12 cellular contexts compared by ENCODE assay signal in genomic region chr15:67096536-67097294, GRCh38. TPM values are rescaled to one million over a fixed set of nuclear protein-coding genes. Genes with fewer than 3 reads are reported as not detected.
DNase-seq lines count a peak whose midpoint lies in the region; ATAC-seq and TF ChIP-seq lines count a peak whose summit lies in the region.
"Had no signal": no experiment of that assay in that cellular context is flagged by ENCODE, and none has a peak within 500 bp of the region (broad histone marks: within the 10 kb centered on the region; RNA-seq: fewer than 3 reads in every experiment).

No MANE protein-coding gene starts in this region.

- peak overlapping the region; percentile 24 for H3K4me3 Mint-ChIP-seq in activated naive CD8-positive, alpha-beta T cell
- H3K4me3 Mint-ChIP-seq in nephron progenitor cell: no peak overlapping the region

- no peak for ATAC-seq in GM19467 (IDR thresholded peaks at IDR 0.05; ENCODE audit: unreplicated experiment)
- ATAC-seq in heart right ventricle: no peak
- ATAC-seq: esophagus mucosa; naive thymus-derived CD8-positive, alpha-beta T cell had no signal

- intact Hi-C loops in prostate gland (cut with DNase I): no loop called here
- intact Hi-C loops in heart right ventricle (cut with DNase I): no loop called here

- H3K36me3 Mint-ChIP-seq in activated naive CD8-positive, alpha-beta T cell: peaks cover 8% of the 10 kb centered on the region
- peaks cover 26% of the 10 kb centered on the region for H3K36me3 Mint-ChIP-seq in nephron progenitor cell (ENCODE audit: low read depth)
- H3K36me3 Mint-ChIP-seq: naive thymus-derived CD8-positive, alpha-beta T cell had no signal

- no peaks in the 10 kb centered on the region for H3K27me3 Mint-ChIP-seq in activated naive CD8-positive, alpha-beta T cell
- peaks cover 8% of the 10 kb centered on the region for H3K27me3 Mint-ChIP-seq in nephron progenitor cell (ENCODE audit: low read depth, poor library complexity)
- H3K27me3 Mint-ChIP-seq: naive thymus-derived CD8-positive, alpha-beta T cell had no signal

- peaks cover 56% of the 10 kb centered on the region for H3K4me1 Mint-ChIP-seq in activated naive CD8-positive, alpha-beta T cell (ENCODE audit: low read depth)
- peaks cover 54% of the 10 kb centered on the region for H3K4me1 Mint-ChIP-seq in nephron progenitor cell

- H3K36me3 ChIP-seq in prostate gland (no peaks in the 10 kb centered on the region), heart right ventricle (peaks cover 0 to 15% (median 0%) of the 10 kb centered on the region in 9 donors)

- no peaks in the 10 kb centered on the region for H3K27me3 ChIP-seq in prostate gland (replicated peaks; ENCODE audit: insufficient read depth)
- no peaks in the 10 kb centered on the region for H3K27me3 ChIP-seq in heart right ventricle

- H3K4me3 ChIP-seq in prostate gland (no peak overlapping the region), heart right ventricle (no peak overlapping the region)

- TF ChIP-seq POLR2A in prostate gland (IDR thresholded peaks at IDR 0.05): no peak

- TF ChIP-seq CTCF in nephron progenitor cell (IDR thresholded peaks at IDR 0.05) (no peak), prostate gland (IDR thresholded peaks at IDR 0.05) (no peak), heart right ventricle (IDR thresholded peaks at IDR 0.05) (no peak)

- H3K27ac ChIP-seq in prostate gland (peak overlapping the region in 1 of 2 donors; percentile 81), heart right ventricle (no peak overlapping the region)

- WGBS in prostate gland: 100% methylated on average over 2 of the region's 2 CpGs
- WGBS in heart right ventricle, 2 donors: 68 to 97% methylated on average over 2 of the region's 2 CpGs

- peak overlapping the region; percentile 93 for H3K27ac Mint-ChIP-seq in activated naive CD8-positive, alpha-beta T cell
- H3K27ac Mint-ChIP-seq in nephron progenitor cell: peak overlapping the region; percentile 32

- H3K9me3 ChIP-seq in prostate gland (no peaks in the 10 kb centered on the region), heart right ventricle (no peaks in the 10 kb centered on the region)

- H3K4me1 ChIP-seq in prostate gland (replicated peaks) (peaks cover 16% of the 10 kb centered on the region), heart right ventricle (peaks cover 6 to 90% (median 50%) of the 10 kb centered on the region in 9 donors)

- H3K9me3 Mint-ChIP-seq in activated naive CD8-positive, alpha-beta T cell (ENCODE audit: low read depth): no peaks in the 10 kb centered on the region
- no peaks in the 10 kb centered on the region for H3K9me3 Mint-ChIP-seq in nephron progenitor cell
- H3K9me3 Mint-ChIP-seq: naive thymus-derived CD8-positive, alpha-beta T cell had no signal

- peak; percentile 63 for DNase-seq in Daoy (ENCODE audit: low read depth)
- DNase-seq in LHCN-M2 (ENCODE audit: low read depth): peak; percentile 61
- no peak for DNase-seq in nephron progenitor cell
- DNase-seq in prostate gland (ENCODE audit: low spot score): no peak
- DNase-seq in heart right ventricle: no peak
- DNase-seq: activated CD8-positive, alpha-beta memory T cell treated with anti-CD3 and anti-CD28 coated beads, Interleukin-2, amount 50 U/mL, for 4 hours; naive thymus-derived CD8-positive, alpha-beta T cell; NCI-H146; NCI-H774 had no signal

RNA-seq across cellular contexts. Expression of gene SMAD3, which starts 31.3 kb away (rescaled TPM):
- total RNA-seq in Daoy (2014; rRNA removed; shearing (Covaris generic)): 44.1 and 48.1 TPM in 2 replicates
- total RNA-seq in LHCN-M2 (2014; rRNA removed) (18.2 and 35.4 TPM in 2 replicates), prostate gland (10 to 100 TPM; 30.6 to 45.4 TPM), heart right ventricle (10 to 100 TPM; 11.3 to 44.8 (median 15.7) TPM)
- 43.2 TPM for polyA plus RNA-seq in LHCN-M2 (2012)
- polyA plus RNA-seq in heart right ventricle: 1 to 10 TPM; 6.2 to 7.8 TPM

Comparison
In these comparisons a context has a peak if more than half of its experiments do, and no peak if none do; other contexts are left out.
1. DNase-seq: peak in Daoy (single experiment) and LHCN-M2 (single experiment); none in nephron progenitor cell (single experiment), prostate gland (single experiment) and heart right ventricle (0 of 2).